Comparison of ENCODE assay signal across 1 cellular context in the genomic region with DNA sequence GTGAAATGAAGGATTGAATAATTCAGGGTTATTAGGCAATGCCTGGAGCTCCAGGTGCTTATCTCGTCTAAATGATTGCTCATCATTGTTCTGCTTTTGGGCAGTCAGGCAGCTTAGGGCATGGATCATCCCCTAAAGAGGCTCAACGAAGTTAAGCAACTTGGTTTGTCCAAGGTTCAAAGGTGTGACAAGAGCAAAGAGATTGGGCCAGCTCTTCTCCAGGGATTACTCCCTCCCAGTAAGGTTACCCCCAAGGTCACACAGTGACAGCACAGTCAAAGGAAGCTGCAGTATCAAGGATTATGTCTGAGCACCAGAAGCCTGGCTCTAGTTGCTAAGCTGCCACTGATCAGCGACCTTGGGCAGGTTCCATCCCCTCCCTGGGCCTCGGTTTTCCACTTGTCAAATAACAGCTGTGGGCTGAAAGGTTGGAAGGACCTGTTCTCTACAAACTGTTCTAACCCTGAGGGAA.
TF ChIP-seq lines count a peak whose summit lies in the region.

No MANE protein-coding gene starts in this region.

TF ChIP-seq in HepG2, 621 proteins besides CTCF, POLR2A, EP300 and RAD21 (continued from another document and continues in another):
- TF ChIP-seq, protein P1, sequence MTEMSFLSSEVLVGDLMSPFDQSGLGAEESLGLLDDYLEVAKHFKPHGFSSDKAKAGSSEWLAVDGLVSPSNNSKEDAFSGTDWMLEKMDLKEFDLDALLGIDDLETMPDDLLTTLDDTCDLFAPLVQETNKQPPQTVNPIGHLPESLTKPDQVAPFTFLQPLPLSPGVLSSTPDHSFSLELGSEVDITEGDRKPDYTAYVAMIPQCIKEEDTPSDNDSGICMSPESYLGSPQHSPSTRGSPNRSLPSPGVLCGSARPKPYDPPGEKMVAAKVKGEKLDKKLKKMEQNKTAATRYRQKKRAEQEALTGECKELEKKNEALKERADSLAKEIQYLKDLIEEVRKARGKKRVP (CRISPR knock-in tag; IDR thresholded peaks at IDR 0.05): 0 out of 4 replicates have a peak, but pooled peaks of 1 of the 2 experiments have one; percentile 59
- no peak for TF ChIP-seq ZNF207 (IDR thresholded peaks at IDR 0.05; ENCODE audit: borderline replicate concordance)
- TF ChIP-seq FOXA3 (CRISPR knock-in tag; IDR thresholded peaks at IDR 0.05): peak; percentile 71
- no peak for TF ChIP-seq NKX3-1 (CRISPR knock-in tag; IDR thresholded peaks at IDR 0.05)
- TF ChIP-seq SOX5 (CRISPR knock-in tag; IDR thresholded peaks at IDR 0.05; ENCODE audit: borderline replicate concordance): peak; percentile 90
- TF ChIP-seq ZNF317 (CRISPR knock-in tag; IDR thresholded peaks at IDR 0.05): 0 out of 2 replicates have a peak, but pooled peaks have one; percentile 16
- TF ChIP-seq ZNF451 (CRISPR knock-in tag; IDR thresholded peaks at IDR 0.05): no peak
- TF ChIP-seq RORA (CRISPR knock-in tag; IDR thresholded peaks at IDR 0.05): no peak
- TF ChIP-seq CC2D1A (CRISPR knock-in tag; IDR thresholded peaks at IDR 0.05): no peak
- TF ChIP-seq ZFP1 (CRISPR knock-in tag; IDR thresholded peaks at IDR 0.05): no peak
- TF ChIP-seq, protein P2, sequence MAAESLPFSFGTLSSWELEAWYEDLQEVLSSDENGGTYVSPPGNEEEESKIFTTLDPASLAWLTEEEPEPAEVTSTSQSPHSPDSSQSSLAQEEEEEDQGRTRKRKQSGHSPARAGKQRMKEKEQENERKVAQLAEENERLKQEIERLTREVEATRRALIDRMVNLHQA (CRISPR knock-in tag; IDR thresholded peaks at IDR 0.05): no peak
- TF ChIP-seq ZNF749 (CRISPR knock-in tag; IDR thresholded peaks at IDR 0.05; ENCODE audit: borderline replicate concordance): 0 out of 2 replicates have a peak, but pooled peaks have one; percentile 59
- no peak for TF ChIP-seq ZNF432 (CRISPR knock-in tag; IDR thresholded peaks at IDR 0.05; ENCODE audit: borderline replicate concordance)
- TF ChIP-seq, protein P3, sequence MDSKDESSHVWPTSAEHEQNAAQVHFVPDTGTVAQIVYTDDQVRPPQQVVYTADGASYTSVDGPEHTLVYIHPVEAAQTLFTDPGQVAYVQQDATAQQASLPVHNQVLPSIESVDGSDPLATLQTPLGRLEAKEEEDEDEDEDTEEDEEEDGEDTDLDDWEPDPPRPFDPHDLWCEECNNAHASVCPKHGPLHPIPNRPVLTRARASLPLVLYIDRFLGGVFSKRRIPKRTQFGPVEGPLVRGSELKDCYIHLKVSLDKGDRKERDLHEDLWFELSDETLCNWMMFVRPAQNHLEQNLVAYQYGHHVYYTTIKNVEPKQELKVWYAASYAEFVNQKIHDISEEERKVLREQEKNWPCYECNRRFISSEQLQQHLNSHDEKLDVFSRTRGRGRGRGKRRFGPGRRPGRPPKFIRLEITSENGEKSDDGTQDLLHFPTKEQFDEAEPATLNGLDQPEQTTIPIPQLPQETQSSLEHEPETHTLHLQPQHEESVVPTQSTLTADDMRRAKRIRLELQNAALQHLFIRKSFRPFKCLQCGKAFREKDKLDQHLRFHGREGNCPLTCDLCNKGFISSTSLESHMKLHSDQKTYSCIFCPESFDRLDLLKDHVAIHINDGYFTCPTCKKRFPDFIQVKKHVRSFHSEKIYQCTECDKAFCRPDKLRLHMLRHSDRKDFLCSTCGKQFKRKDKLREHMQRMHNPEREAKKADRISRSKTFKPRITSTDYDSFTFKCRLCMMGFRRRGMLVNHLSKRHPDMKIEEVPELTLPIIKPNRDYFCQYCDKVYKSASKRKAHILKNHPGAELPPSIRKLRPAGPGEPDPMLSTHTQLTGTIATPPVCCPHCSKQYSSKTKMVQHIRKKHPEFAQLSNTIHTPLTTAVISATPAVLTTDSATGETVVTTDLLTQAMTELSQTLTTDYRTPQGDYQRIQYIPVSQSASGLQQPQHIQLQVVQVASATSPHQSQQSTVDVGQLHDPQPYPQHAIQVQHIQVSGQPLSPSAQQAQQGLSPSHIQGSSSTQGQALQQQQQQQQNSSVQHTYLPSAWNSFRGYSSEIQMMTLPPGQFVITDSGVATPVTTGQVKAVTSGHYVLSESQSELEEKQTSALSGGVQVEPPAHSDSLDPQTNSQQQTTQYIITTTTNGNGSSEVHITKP (CRISPR knock-in tag; IDR thresholded peaks at IDR 0.05; ENCODE audit: low read depth): peak; percentile 72; the same call in 1 of the 2 replicates
- TF ChIP-seq ZNF570 (CRISPR knock-in tag; IDR thresholded peaks at IDR 0.05; ENCODE audit: borderline replicate concordance): no peak
- TF ChIP-seq, protein P4, sequence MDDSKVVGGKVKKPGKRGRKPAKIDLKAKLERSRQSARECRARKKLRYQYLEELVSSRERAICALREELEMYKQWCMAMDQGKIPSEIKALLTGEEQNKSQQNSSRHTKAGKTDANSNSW (CRISPR knock-in tag; IDR thresholded peaks at IDR 0.05; ENCODE audit: borderline replicate concordance): no peak
- peak; percentile 41 for TF ChIP-seq ZNF781 (CRISPR knock-in tag; IDR thresholded peaks at IDR 0.05; ENCODE audit: borderline replicate concordance, not compliant biosample characterization)
- TF ChIP-seq, protein P5, sequence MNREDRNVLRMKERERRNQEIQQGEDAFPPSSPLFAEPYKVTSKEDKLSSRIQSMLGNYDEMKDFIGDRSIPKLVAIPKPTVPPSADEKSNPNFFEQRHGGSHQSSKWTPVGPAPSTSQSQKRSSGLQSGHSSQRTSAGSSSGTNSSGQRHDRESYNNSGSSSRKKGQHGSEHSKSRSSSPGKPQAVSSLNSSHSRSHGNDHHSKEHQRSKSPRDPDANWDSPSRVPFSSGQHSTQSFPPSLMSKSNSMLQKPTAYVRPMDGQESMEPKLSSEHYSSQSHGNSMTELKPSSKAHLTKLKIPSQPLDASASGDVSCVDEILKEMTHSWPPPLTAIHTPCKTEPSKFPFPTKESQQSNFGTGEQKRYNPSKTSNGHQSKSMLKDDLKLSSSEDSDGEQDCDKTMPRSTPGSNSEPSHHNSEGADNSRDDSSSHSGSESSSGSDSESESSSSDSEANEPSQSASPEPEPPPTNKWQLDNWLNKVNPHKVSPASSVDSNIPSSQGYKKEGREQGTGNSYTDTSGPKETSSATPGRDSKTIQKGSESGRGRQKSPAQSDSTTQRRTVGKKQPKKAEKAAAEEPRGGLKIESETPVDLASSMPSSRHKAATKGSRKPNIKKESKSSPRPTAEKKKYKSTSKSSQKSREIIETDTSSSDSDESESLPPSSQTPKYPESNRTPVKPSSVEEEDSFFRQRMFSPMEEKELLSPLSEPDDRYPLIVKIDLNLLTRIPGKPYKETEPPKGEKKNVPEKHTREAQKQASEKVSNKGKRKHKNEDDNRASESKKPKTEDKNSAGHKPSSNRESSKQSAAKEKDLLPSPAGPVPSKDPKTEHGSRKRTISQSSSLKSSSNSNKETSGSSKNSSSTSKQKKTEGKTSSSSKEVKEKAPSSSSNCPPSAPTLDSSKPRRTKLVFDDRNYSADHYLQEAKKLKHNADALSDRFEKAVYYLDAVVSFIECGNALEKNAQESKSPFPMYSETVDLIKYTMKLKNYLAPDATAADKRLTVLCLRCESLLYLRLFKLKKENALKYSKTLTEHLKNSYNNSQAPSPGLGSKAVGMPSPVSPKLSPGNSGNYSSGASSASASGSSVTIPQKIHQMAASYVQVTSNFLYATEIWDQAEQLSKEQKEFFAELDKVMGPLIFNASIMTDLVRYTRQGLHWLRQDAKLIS (CRISPR knock-in tag; IDR thresholded peaks at IDR 0.05): no peak
- TF ChIP-seq ZNF510 (CRISPR knock-in tag; IDR thresholded peaks at IDR 0.05; ENCODE audit: low read depth): no peak
- no peak for TF ChIP-seq SAFB2 (CRISPR knock-in tag; IDR thresholded peaks at IDR 0.05; ENCODE audit: borderline replicate concordance, low read depth)
- no peak for TF ChIP-seq NFKBIZ (CRISPR knock-in tag; IDR thresholded peaks at IDR 0.05)
- TF ChIP-seq, protein P6, sequence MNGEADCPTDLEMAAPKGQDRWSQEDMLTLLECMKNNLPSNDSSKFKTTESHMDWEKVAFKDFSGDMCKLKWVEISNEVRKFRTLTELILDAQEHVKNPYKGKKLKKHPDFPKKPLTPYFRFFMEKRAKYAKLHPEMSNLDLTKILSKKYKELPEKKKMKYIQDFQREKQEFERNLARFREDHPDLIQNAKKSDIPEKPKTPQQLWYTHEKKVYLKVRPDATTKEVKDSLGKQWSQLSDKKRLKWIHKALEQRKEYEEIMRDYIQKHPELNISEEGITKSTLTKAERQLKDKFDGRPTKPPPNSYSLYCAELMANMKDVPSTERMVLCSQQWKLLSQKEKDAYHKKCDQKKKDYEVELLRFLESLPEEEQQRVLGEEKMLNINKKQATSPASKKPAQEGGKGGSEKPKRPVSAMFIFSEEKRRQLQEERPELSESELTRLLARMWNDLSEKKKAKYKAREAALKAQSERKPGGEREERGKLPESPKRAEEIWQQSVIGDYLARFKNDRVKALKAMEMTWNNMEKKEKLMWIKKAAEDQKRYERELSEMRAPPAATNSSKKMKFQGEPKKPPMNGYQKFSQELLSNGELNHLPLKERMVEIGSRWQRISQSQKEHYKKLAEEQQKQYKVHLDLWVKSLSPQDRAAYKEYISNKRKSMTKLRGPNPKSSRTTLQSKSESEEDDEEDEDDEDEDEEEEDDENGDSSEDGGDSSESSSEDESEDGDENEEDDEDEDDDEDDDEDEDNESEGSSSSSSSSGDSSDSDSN (CRISPR knock-in tag; IDR thresholded peaks at IDR 0.05): peak; percentile 37; the same call in 1 of the 2 replicates
- TF ChIP-seq, protein P7, sequence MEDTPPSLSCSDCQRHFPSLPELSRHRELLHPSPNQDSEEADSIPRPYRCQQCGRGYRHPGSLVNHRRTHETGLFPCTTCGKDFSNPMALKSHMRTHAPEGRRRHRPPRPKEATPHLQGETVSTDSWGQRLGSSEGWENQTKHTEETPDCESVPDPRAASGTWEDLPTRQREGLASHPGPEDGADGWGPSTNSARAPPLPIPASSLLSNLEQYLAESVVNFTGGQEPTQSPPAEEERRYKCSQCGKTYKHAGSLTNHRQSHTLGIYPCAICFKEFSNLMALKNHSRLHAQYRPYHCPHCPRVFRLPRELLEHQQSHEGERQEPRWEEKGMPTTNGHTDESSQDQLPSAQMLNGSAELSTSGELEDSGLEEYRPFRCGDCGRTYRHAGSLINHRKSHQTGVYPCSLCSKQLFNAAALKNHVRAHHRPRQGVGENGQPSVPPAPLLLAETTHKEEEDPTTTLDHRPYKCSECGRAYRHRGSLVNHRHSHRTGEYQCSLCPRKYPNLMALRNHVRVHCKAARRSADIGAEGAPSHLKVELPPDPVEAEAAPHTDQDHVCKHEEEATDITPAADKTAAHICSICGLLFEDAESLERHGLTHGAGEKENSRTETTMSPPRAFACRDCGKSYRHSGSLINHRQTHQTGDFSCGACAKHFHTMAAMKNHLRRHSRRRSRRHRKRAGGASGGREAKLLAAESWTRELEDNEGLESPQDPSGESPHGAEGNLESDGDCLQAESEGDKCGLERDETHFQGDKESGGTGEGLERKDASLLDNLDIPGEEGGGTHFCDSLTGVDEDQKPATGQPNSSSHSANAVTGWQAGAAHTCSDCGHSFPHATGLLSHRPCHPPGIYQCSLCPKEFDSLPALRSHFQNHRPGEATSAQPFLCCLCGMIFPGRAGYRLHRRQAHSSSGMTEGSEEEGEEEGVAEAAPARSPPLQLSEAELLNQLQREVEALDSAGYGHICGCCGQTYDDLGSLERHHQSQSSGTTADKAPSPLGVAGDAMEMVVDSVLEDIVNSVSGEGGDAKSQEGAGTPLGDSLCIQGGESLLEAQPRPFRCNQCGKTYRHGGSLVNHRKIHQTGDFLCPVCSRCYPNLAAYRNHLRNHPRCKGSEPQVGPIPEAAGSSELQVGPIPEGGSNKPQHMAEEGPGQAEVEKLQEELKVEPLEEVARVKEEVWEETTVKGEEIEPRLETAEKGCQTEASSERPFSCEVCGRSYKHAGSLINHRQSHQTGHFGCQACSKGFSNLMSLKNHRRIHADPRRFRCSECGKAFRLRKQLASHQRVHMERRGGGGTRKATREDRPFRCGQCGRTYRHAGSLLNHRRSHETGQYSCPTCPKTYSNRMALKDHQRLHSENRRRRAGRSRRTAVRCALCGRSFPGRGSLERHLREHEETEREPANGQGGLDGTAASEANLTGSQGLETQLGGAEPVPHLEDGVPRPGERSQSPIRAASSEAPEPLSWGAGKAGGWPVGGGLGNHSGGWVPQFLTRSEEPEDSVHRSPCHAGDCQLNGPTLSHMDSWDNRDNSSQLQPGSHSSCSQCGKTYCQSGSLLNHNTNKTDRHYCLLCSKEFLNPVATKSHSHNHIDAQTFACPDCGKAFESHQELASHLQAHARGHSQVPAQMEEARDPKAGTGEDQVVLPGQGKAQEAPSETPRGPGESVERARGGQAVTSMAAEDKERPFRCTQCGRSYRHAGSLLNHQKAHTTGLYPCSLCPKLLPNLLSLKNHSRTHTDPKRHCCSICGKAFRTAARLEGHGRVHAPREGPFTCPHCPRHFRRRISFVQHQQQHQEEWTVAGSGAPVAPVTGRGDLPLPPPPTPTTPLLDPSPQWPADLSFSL (CRISPR knock-in tag; IDR thresholded peaks at IDR 0.05): no peak
- no peak for TF ChIP-seq KDM2A (CRISPR knock-in tag; IDR thresholded peaks at IDR 0.05; ENCODE audit: borderline replicate concordance, low read depth)
- TF ChIP-seq, protein P8, sequence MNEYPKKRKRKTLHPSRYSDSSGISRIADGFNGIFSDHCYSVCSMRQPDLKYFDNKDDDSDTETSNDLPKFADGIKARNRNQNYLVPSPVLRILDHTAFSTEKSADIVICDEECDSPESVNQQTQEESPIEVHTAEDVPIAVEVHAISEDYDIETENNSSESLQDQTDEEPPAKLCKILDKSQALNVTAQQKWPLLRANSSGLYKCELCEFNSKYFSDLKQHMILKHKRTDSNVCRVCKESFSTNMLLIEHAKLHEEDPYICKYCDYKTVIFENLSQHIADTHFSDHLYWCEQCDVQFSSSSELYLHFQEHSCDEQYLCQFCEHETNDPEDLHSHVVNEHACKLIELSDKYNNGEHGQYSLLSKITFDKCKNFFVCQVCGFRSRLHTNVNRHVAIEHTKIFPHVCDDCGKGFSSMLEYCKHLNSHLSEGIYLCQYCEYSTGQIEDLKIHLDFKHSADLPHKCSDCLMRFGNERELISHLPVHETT (CRISPR knock-in tag; conservative IDR thresholded peaks at IDR 0.05): no peak
- no peak for TF ChIP-seq SP1 (IDR thresholded peaks at IDR 0.05)
- TF ChIP-seq SP1 (CRISPR knock-in tag; IDR thresholded peaks at IDR 0.05): no peak
- TF ChIP-seq, protein P9, sequence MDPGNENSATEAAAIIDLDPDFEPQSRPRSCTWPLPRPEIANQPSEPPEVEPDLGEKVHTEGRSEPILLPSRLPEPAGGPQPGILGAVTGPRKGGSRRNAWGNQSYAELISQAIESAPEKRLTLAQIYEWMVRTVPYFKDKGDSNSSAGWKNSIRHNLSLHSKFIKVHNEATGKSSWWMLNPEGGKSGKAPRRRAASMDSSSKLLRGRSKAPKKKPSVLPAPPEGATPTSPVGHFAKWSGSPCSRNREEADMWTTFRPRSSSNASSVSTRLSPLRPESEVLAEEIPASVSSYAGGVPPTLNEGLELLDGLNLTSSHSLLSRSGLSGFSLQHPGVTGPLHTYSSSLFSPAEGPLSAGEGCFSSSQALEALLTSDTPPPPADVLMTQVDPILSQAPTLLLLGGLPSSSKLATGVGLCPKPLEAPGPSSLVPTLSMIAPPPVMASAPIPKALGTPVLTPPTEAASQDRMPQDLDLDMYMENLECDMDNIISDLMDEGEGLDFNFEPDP (CRISPR knock-in tag; conservative IDR thresholded peaks at IDR 0.05): no peak
- peak; percentile 42; the same call in 1 of the 2 replicates for TF ChIP-seq ZMYM3 (CRISPR knock-in tag; IDR thresholded peaks at IDR 0.05)
- TF ChIP-seq XRCC5 (optimal IDR thresholded peaks at IDR 0.05; ENCODE audit: low read length): no peak
- no peak for TF ChIP-seq ZNF20 (CRISPR knock-in tag; IDR thresholded peaks at IDR 0.05)
- no peak; the same call in 1 of the 2 replicates for TF ChIP-seq ZIK1 (CRISPR knock-in tag; IDR thresholded peaks at IDR 0.05; ENCODE audit: borderline replicate concordance, low read depth)
- no peak; the same call in none of the 2 replicates for TF ChIP-seq GABPB1 (CRISPR knock-in tag; IDR thresholded peaks at IDR 0.05)
- no peak for TF ChIP-seq RNF2 (conservative IDR thresholded peaks at IDR 0.05; ENCODE audit: low read depth)
- no peak for TF ChIP-seq HNRNPUL1 (IDR thresholded peaks at IDR 0.05; ENCODE audit: low read depth, low read length)
- no peak for TF ChIP-seq FIP1L1 (IDR thresholded peaks at IDR 0.05; ENCODE audit: borderline replicate concordance, insufficient read depth, low read depth, low read length)
